Comparison of ENCODE assay signal across 8 cellular contexts in genomic region chr16:81885976-81886586, GRCh38.
DNase-seq lines count a peak whose midpoint lies in the region; ATAC-seq and TF ChIP-seq lines count a peak whose summit lies in the region.

No MANE protein-coding gene starts in this region.

- ATAC-seq in upper lobe of right lung (peak; percentile 72), HG03469 (IDR thresholded peaks at IDR 0.05; ENCODE audit: unreplicated experiment) (no peak), HG03196 (IDR thresholded peaks at IDR 0.05; ENCODE audit: unreplicated experiment) (no peak)

- no peaks in the 10 kb centered on the region for H3K9me3 ChIP-seq in upper lobe of right lung

- DNase-seq in AG08395 (ENCODE audit: low spot score) (peak; percentile 68), ELR (ENCODE audit: low read depth) (peak; percentile 60), Kasumi-1 (lab: John Stamatoyannopoulos, UW) (peak; percentile 72 to 79), iPS-NIHi7 (ENCODE audit: extremely low spot score) (peak; percentile 83), upper lobe of right lung (no peak)
- DNase-seq in activated CD4-positive, alpha-beta T cell treated with anti-CD3 and anti-CD28 coated beads, Interleukin-2, amount 50 U/mL, for 48 hours = peak; percentile 12 to 27

- intact Hi-C loops in upper lobe of right lung (cut with DNase I) = no loop called here

- TF ChIP-seq CTCF in upper lobe of right lung (IDR thresholded peaks at IDR 0.05) = peak; percentile 67

- no peak overlapping the region for H3K4me3 ChIP-seq in upper lobe of right lung

- peaks cover 5% of the 10 kb centered on the region for H3K36me3 ChIP-seq in upper lobe of right lung

- H3K4me1 ChIP-seq in upper lobe of right lung = no peaks in the 10 kb centered on the region

- no peaks in the 10 kb centered on the region for H3K27me3 ChIP-seq in upper lobe of right lung

- H3K27ac ChIP-seq in upper lobe of right lung = no peak overlapping the region
